ENCODE assay signal across 19 cellular contexts in genomic region chr3:32709346-32709745, GRCh38. TPM values are rescaled to one million over a fixed set of nuclear protein-coding genes. Genes with fewer than 3 reads are reported as not detected.
DNase-seq lines count a peak whose midpoint lies in the region; ATAC-seq and TF ChIP-seq lines count a peak whose summit lies in the region.
"Had no signal": no experiment of that assay in that cellular context is flagged by ENCODE, and none has a peak within 500 bp of the region (broad histone marks: within the 10 kb centered on the region; RNA-seq: fewer than 3 reads in every experiment).

No MANE protein-coding gene starts in this region.

- H3K4me1 ChIP-seq in endodermal cell (ENCODE audit: control insufficient read depth, insufficient read depth, low read length) = peaks cover 15% of the 10 kb centered on the region
- H3K4me1 ChIP-seq: Peyer's patch, SJSA1 had no signal

- peak overlapping the region; percentile 67 for H3K27ac ChIP-seq in SK-N-MC
- no peak overlapping the region for H3K27ac ChIP-seq in endodermal cell (ENCODE audit: low read depth, low read length)
- H3K27ac ChIP-seq: BLaER1 treated with 17β-estradiol and CSF1 and Interleukin-3, amounts not matched to agents 10 nM and 100 nM; Peyer's patch; SJSA1 had no signal

- H3K9me3 Mint-ChIP-seq in endodermal cell (no peaks in the 10 kb centered on the region), neural crest cell (no peaks in the 10 kb centered on the region)
- H3K9me3 Mint-ChIP-seq in activated CD8-positive, alpha-beta T cell treated with anti-CD3 and anti-CD28 coated beads for 36 hours = no peaks in the 10 kb centered on the region
- H3K9me3 Mint-ChIP-seq: CD8-positive, alpha-beta T cell; GM23338 had no signal

- H3K36me3 ChIP-seq in SK-N-MC (ENCODE audit: insufficient read depth, low read length) = peaks cover 12% of the 10 kb centered on the region
- H3K36me3 ChIP-seq in endodermal cell (ENCODE audit: control insufficient read depth, insufficient read depth, low read length) = peaks cover 62% of the 10 kb centered on the region

- WGBS in endodermal cell (ENCODE audit: insufficient coverage in 1 of 2, insufficient read length in 1 of 2), 2 experiments = 80 to 94% methylated on average over 1 to 3 of the region's 3 CpGs

- H3K4me1 Mint-ChIP-seq in endodermal cell (peaks cover 28% of the 10 kb centered on the region), neural crest cell (no peaks in the 10 kb centered on the region)
- H3K4me1 Mint-ChIP-seq in activated CD8-positive, alpha-beta T cell treated with anti-CD3 and anti-CD28 coated beads for 36 hours (ENCODE audit: low read depth) = peaks cover 16% of the 10 kb centered on the region
- H3K4me1 Mint-ChIP-seq: GM23338 had no signal

- H3K4me3 ChIP-seq in SK-N-MC (no peak overlapping the region), endodermal cell (ENCODE audit: low read length) (peak overlapping the region; percentile 25)
- H3K4me3 ChIP-seq: BLaER1 treated with 17β-estradiol and CSF1 and Interleukin-3, amounts not matched to agents 10 nM and 100 nM; GM23338; HAP-1; Peyer's patch; SJSA1 had no signal

- peak; percentile 70 for DNase-seq in CMK (ENCODE audit: low read depth)
- DNase-seq in SK-N-MC (ENCODE audit: low read depth, low spot score) = no peak
- no peak for DNase-seq in endodermal cell
- DNase-seq in neural crest cell (ENCODE audit: low read depth, low spot score) = no peak
- DNase-seq in activated CD8-positive, alpha-beta T cell treated with anti-CD3 and anti-CD28 coated beads for 36 hours = no peak
- DNase-seq in amniotic stem cell (lab: John Stamatoyannopoulos, UW) = no peak
- no peak for DNase-seq in activated CD8-positive, alpha-beta memory T cell treated with anti-CD3 and anti-CD28 coated beads, Interleukin-2, amount 50 U/mL, for 48 hours
- DNase-seq: CD8-positive, alpha-beta T cell; IMR-90; NCI-H1694; NCI-H2081; NCI-H2171 treated with DMSO at 0.1 percent for 48 hours; NCI-H446; NCI-H526 treated with DMSO at 0.1 percent for 48 hours; Peyer's patch had no signal

- H3K9ac ChIP-seq in SK-N-MC (ENCODE audit: insufficient read length) (no peak overlapping the region), endodermal cell (ENCODE audit: extremely low read depth, low read length, poor library complexity, severe bottlenecking) (no peak overlapping the region)
- H3K9ac ChIP-seq: BLaER1 treated with 17β-estradiol and CSF1 and Interleukin-3, amounts not matched to agents 10 nM and 100 nM had no signal

- intact Hi-C loops in activated CD8-positive, alpha-beta T cell treated with anti-CD3 and anti-CD28 coated beads for 36 hours (cut with micrococcal nuclease) = no loop called here

- H3K4me3 Mint-ChIP-seq in endodermal cell (no peak overlapping the region), neural crest cell (no peak overlapping the region)
- H3K4me3 Mint-ChIP-seq in activated CD8-positive, alpha-beta T cell treated with anti-CD3 and anti-CD28 coated beads for 36 hours = no peak overlapping the region
- H3K4me3 Mint-ChIP-seq: CD8-positive, alpha-beta T cell; GM23338 had no signal

- TF ChIP-seq CTCF in endodermal cell (conservative IDR thresholded peaks at IDR 0.05) (no peak), neural crest cell (conservative IDR thresholded peaks at IDR 0.05) (no peak)
- no peak for TF ChIP-seq CTCF in activated CD8-positive, alpha-beta T cell treated with anti-CD3 and anti-CD28 coated beads for 36 hours (IDR thresholded peaks at IDR 0.05)

- H3K9me3 ChIP-seq in SK-N-MC (ENCODE audit: low read depth, low read length) (no peaks in the 10 kb centered on the region), endodermal cell (ENCODE audit: control insufficient read depth, low read length) (no peaks in the 10 kb centered on the region)
- H3K9me3 ChIP-seq: BLaER1 treated with 17β-estradiol and CSF1 and Interleukin-3, amounts not matched to agents 10 nM and 100 nM; HAP-1; Peyer's patch; SJSA1 had no signal

- H3K27me3 Mint-ChIP-seq in endodermal cell (ENCODE audit: insufficient read depth) = no peaks in the 10 kb centered on the region
- no peaks in the 10 kb centered on the region for H3K27me3 Mint-ChIP-seq in neural crest cell (ENCODE audit: low read depth)
- H3K27me3 Mint-ChIP-seq in activated CD8-positive, alpha-beta T cell treated with anti-CD3 and anti-CD28 coated beads for 36 hours = no peaks in the 10 kb centered on the region

- CTCF ChIA-PET in activated CD8-positive, alpha-beta T cell treated with anti-CD3 and anti-CD28 coated beads for 36 hours (lab: Charles Lee) = interaction anchor here (1.5 kb wide), 1 partner anchor 14 kb away, joined by 3 read pairs; no protein-coding TSS in a partner anchor

- peak overlapping the region; percentile 52 for H3K27ac Mint-ChIP-seq in endodermal cell
- H3K27ac Mint-ChIP-seq in neural crest cell (ENCODE audit: unreplicated experiment) = peak overlapping the region; percentile 75
- no peak overlapping the region for H3K27ac Mint-ChIP-seq in activated CD8-positive, alpha-beta T cell treated with anti-CD3 and anti-CD28 coated beads for 36 hours
- H3K27ac Mint-ChIP-seq: CD8-positive, alpha-beta T cell; GM23338 had no signal

- POLR2A ChIA-PET in activated CD8-positive, alpha-beta T cell treated with anti-CD3 and anti-CD28 coated beads for 36 hours (lab: Charles Lee) = no interaction called here

- H3K36me3 Mint-ChIP-seq in endodermal cell (ENCODE audit: low read depth) (peaks cover 44% of the 10 kb centered on the region), neural crest cell (ENCODE audit: low read depth) (peaks cover 16% of the 10 kb centered on the region)
- H3K36me3 Mint-ChIP-seq in activated CD8-positive, alpha-beta T cell treated with anti-CD3 and anti-CD28 coated beads for 36 hours (ENCODE audit: low read depth) = peaks cover 45% of the 10 kb centered on the region

- H3K27me3 ChIP-seq in endodermal cell (ENCODE audit: control insufficient read depth, insufficient read depth, low read length, poor library complexity, severe bottlenecking) = no peaks in the 10 kb centered on the region
- H3K27me3 ChIP-seq: BLaER1 treated with 17β-estradiol and CSF1 and Interleukin-3, amounts not matched to agents 10 nM and 100 nM; Peyer's patch; SJSA1 had no signal

- ATAC-seq in activated CD8-positive, alpha-beta T cell treated with anti-CD3 and anti-CD28 coated beads for 36 hours = no peak
- ATAC-seq: CD8-positive, alpha-beta T cell; GM23338 had no signal

RNA-seq across cellular contexts. Expression of gene CNOT10, which starts 24.4 kb away (rescaled TPM):
- total RNA-seq in endodermal cell (10 to 100 TPM; 53.6 to 54.1 TPM), neural crest cell (51.7 and 53.6 TPM in 2 replicates)
- 38.8 TPM for polyA plus RNA-seq in endodermal cell (2013, experiment 1 of 2)
- 39.8 TPM for polyA plus RNA-seq in endodermal cell (2013, experiment 2 of 2)
- 10 to 100 TPM; 58.5 to 61.0 TPM for total RNA-seq in activated CD8-positive, alpha-beta T cell treated with anti-CD3 and anti-CD28 coated beads for 36 hours
